In the genomic region with DNA sequence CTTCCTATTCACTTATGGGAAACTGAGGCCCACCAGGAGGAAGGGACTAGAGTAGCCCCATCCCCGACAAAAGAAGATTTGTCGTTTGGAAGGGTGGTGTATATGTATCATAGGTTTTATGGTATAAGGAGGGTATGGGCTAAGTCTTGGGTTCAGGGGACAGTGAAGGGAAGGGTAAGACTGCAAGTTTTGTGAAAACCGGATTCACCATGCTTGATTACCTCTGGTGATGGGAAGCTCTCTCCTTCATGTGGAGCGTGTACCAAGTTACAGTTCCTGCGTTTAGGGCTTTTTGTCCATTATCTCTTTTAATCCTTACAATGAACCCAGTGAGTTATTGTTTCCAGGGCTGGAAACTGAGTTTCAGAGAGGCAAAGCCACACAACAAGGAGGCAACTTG, we compare ENCODE assay signal across 18 cellular contexts. TPM values are rescaled to one million over a fixed set of nuclear protein-coding genes. Genes with fewer than 3 reads are reported as not detected.
DNase-seq lines count a peak whose midpoint lies in the region; ATAC-seq and TF ChIP-seq lines count a peak whose summit lies in the region.
"Had no signal": no experiment of that assay in that cellular context is flagged by ENCODE, and none has a peak within 500 bp of the region (broad histone marks: within the 10 kb centered on the region; RNA-seq: fewer than 3 reads in every experiment).

No MANE protein-coding gene starts in this region.

- H3K27ac ChIP-seq in left lung: peak overlapping the region in 1 of 2 donors; percentile 98
- H3K27ac ChIP-seq: epithelial cell of prostate had no signal

- TF ChIP-seq CTCF in activated B cell treated with CpG ODN at 0.5 μM for 24 hours (IDR thresholded peaks at IDR 0.05) (no peak), left lung (IDR thresholded peaks at IDR 0.05) (no peak)

- CTCF ChIA-PET in activated B cell treated with CpG ODN at 0.5 μM for 24 hours (lab: Charles Lee): interaction anchor here (1.6 to 1.8 kb wide), 2 partner anchors 12 to 26 kb away, joined by 5 read pairs; no protein-coding TSS in a partner anchor

- intact Hi-C loops in activated B cell treated with CpG ODN at 0.5 μM for 24 hours (cut with micrococcal nuclease): no loop called here
- intact Hi-C loops in left lung (cut with DNase I): no loop called here

- DNase-seq in activated T-cell treated with anti-CD3 and anti-CD28 coated beads, Interleukin-2, amount 50 U/mL, for 72 hours: no peak
- DNase-seq in activated T-cell treated with anti-CD3 and anti-CD28 coated beads, Interleukin-2, amount 50 U/mL, for 1 hour: no peak
- DNase-seq in activated B cell treated with CpG ODN at 0.5 μM for 24 hours (no peak), immature natural killer cell (no peak), COLO668 (lab: John Stamatoyannopoulos, UW; ENCODE audit: unreplicated experiment) (no peak), left lung (no peak)
- no peak for DNase-seq in stimulated activated naive CD8-positive, alpha-beta T cell treated with anti-CD3 and anti-CD28 coated beads, Interleukin-15, amount 100 ng/mL, for 72 hours
- DNase-seq in stimulated activated CD4-positive, alpha-beta T cell treated with anti-CD3 and anti-CD28 coated beads, Interleukin-12 subunit alpha, Interleukin-12 subunit beta, amount 100 ng/mL, for 4 hours: no peak
- DNase-seq: caudate nucleus, DMS53, heart right ventricle, NCI-H2029, NCI-H82, nucleus accumbens, SHP77 had no signal

- ATAC-seq in activated T-cell treated with anti-CD3 and anti-CD28 coated beads, Interleukin-2, amount 50 U/mL, for 72 hours (replicated peaks in 1 of 2): no peak
- ATAC-seq in activated B cell treated with CpG ODN at 0.5 μM for 24 hours (ENCODE audit: low read depth) (no peak), left lung (no peak)
- ATAC-seq in stimulated activated naive CD8-positive, alpha-beta T cell treated with anti-CD3 and anti-CD28 coated beads, Interleukin-15, amount 100 ng/mL, for 72 hours: no peak
- ATAC-seq: heart right ventricle, left lobe of liver had no signal

- peaks cover 0 to 15% of the 10 kb centered on the region in 2 donors for H3K36me3 ChIP-seq in left lung
- H3K36me3 ChIP-seq: vagina had no signal

- H3K4me3 ChIP-seq in left lung: peak overlapping the region in 1 of 2 donors; percentile 100
- H3K4me3 ChIP-seq: vagina had no signal

- POLR2A ChIA-PET in activated B cell treated with CpG ODN at 0.5 μM for 24 hours (lab: Charles Lee): interaction anchor here (0.7 kb wide), 2 partner anchors 47 to 66 kb away, joined by 4 to 5 read pairs; no protein-coding TSS in a partner anchor

- peaks cover 5 to 6% of the 10 kb centered on the region in 2 donors for H3K36me3 Mint-ChIP-seq in activated T-cell treated with anti-CD3 and anti-CD28 coated beads, Interleukin-2, amount 50 U/mL, for 72 hours (ENCODE audit: insufficient read depth in 2 of 2)
- H3K36me3 Mint-ChIP-seq in activated B cell treated with CpG ODN at 0.5 μM for 24 hours (ENCODE audit: low read depth) (peaks cover 36% of the 10 kb centered on the region), immature natural killer cell (no peaks in the 10 kb centered on the region)

- no peaks in the 10 kb centered on the region for H3K9me3 ChIP-seq in left lung
- H3K9me3 ChIP-seq: heart right ventricle, vagina had no signal

- no peaks in the 10 kb centered on the region for H3K27me3 ChIP-seq in left lung
- H3K27me3 ChIP-seq: heart right ventricle, vagina had no signal

- peak overlapping the region; percentile 83 for H3K27ac Mint-ChIP-seq in activated T-cell treated with anti-CD3 and anti-CD28 coated beads, Interleukin-2, amount 50 U/mL, for 72 hours
- H3K27ac Mint-ChIP-seq in activated B cell treated with CpG ODN at 0.5 μM for 24 hours (peak overlapping the region; percentile 70), immature natural killer cell (peak overlapping the region; percentile 76 to 95 (median 84))
- peak overlapping the region in 1 of 2 donors; percentile 25 for H3K27ac Mint-ChIP-seq in stimulated activated naive CD8-positive, alpha-beta T cell treated with anti-CD3 and anti-CD28 coated beads, Interleukin-15, amount 100 ng/mL, for 72 hours

- H3K27me3 Mint-ChIP-seq in activated T-cell treated with anti-CD3 and anti-CD28 coated beads, Interleukin-2, amount 50 U/mL, for 72 hours (ENCODE audit: low read depth): no peaks in the 10 kb centered on the region
- no peaks in the 10 kb centered on the region for H3K27me3 Mint-ChIP-seq in activated B cell treated with CpG ODN at 0.5 μM for 24 hours
- peaks cover 10 to 19% (median 10%) of the 10 kb centered on the region in 3 donors for H3K27me3 Mint-ChIP-seq in immature natural killer cell (ENCODE audit: low read depth in 3 of 3)
- no peaks in the 10 kb centered on the region for H3K27me3 Mint-ChIP-seq in stimulated activated naive CD8-positive, alpha-beta T cell treated with anti-CD3 and anti-CD28 coated beads, Interleukin-15, amount 100 ng/mL, for 72 hours

- H3K9me3 Mint-ChIP-seq in activated T-cell treated with anti-CD3 and anti-CD28 coated beads, Interleukin-2, amount 50 U/mL, for 72 hours: no peaks in the 10 kb centered on the region
- H3K9me3 Mint-ChIP-seq in activated B cell treated with CpG ODN at 0.5 μM for 24 hours (no peaks in the 10 kb centered on the region), immature natural killer cell (no peaks in the 10 kb centered on the region)
- no peaks in the 10 kb centered on the region for H3K9me3 Mint-ChIP-seq in stimulated activated naive CD8-positive, alpha-beta T cell treated with anti-CD3 and anti-CD28 coated beads, Interleukin-15, amount 100 ng/mL, for 72 hours

- H3K4me3 Mint-ChIP-seq in activated T-cell treated with anti-CD3 and anti-CD28 coated beads, Interleukin-2, amount 50 U/mL, for 72 hours: peak overlapping the region; percentile 32 to 66
- peak overlapping the region; percentile 57 for H3K4me3 Mint-ChIP-seq in activated B cell treated with CpG ODN at 0.5 μM for 24 hours
- H3K4me3 Mint-ChIP-seq in immature natural killer cell: peak overlapping the region; percentile 57 to 99 (median 61)
- H3K4me3 Mint-ChIP-seq in stimulated activated naive CD8-positive, alpha-beta T cell treated with anti-CD3 and anti-CD28 coated beads, Interleukin-15, amount 100 ng/mL, for 72 hours: peak overlapping the region; percentile 24 to 35

- H3K4me1 ChIP-seq in left lung: peaks cover 29 to 69% of the 10 kb centered on the region in 2 donors

- H3K4me1 Mint-ChIP-seq in activated T-cell treated with anti-CD3 and anti-CD28 coated beads, Interleukin-2, amount 50 U/mL, for 72 hours (ENCODE audit: low read depth): peaks cover 65% of the 10 kb centered on the region
- H3K4me1 Mint-ChIP-seq in activated B cell treated with CpG ODN at 0.5 μM for 24 hours (peaks cover 72% of the 10 kb centered on the region), immature natural killer cell (peaks cover 68 to 72% of the 10 kb centered on the region in 2 donors)
- H3K4me1 Mint-ChIP-seq in stimulated activated naive CD8-positive, alpha-beta T cell treated with anti-CD3 and anti-CD28 coated beads, Interleukin-15, amount 100 ng/mL, for 72 hours: peaks cover 72% of the 10 kb centered on the region

RNA-seq across cellular contexts. Expression of gene VASP, which starts 3.8 kb away (rescaled TPM):
- 100 to 1,000 TPM; 120 to 133 TPM for total RNA-seq in activated T-cell treated with anti-CD3 and anti-CD28 coated beads, Interleukin-2, amount 50 U/mL, for 72 hours
- 294 and 300 TPM in 2 replicates for total RNA-seq in activated B cell treated with CpG ODN at 0.5 μM for 24 hours
- polyA plus RNA-seq in immature natural killer cell: 100 to 1,000 TPM in 1 of 3 donors, 10 to 100 TPM in 2; 91.2 to 126 (median 93.4) TPM
- 100 to 1,000 TPM; 109 to 220 TPM for total RNA-seq in left lung

RNA-seq across cellular contexts. Expression of gene PPM1N, which starts 12.8 kb away (rescaled TPM):
- 1 to 10 TPM; 6.7 to 6.8 TPM for total RNA-seq in activated T-cell treated with anti-CD3 and anti-CD28 coated beads, Interleukin-2, amount 50 U/mL, for 72 hours
- total RNA-seq in activated B cell treated with CpG ODN at 0.5 μM for 24 hours: 0.80 and 1.4 TPM in 2 replicates
- polyA plus RNA-seq in immature natural killer cell: 1 to 10 TPM; 3.9 to 5.7 (median 4.0) TPM
- total RNA-seq in left lung: 1 to 10 TPM in 1 of 2 donors, under 1 TPM in 1; 0.47 to 2.1 TPM

RNA-seq across cellular contexts. Expression of gene RTN2, which starts 14.2 kb away (rescaled TPM):
- total RNA-seq in activated T-cell treated with anti-CD3 and anti-CD28 coated beads, Interleukin-2, amount 50 U/mL, for 72 hours: 1 to 10 TPM; 4.1 to 4.9 TPM
- total RNA-seq in activated B cell treated with CpG ODN at 0.5 μM for 24 hours: 1.2 and 1.5 TPM in 2 replicates
- under 1 TPM in 2 of 3 donors, not detected in 1; 0.48 to 0.80 TPM for polyA plus RNA-seq in immature natural killer cell
- 10 to 100 TPM in 1 of 2 donors, 1 to 10 TPM in 1; 9.4 to 16.7 TPM for total RNA-seq in left lung

RNA-seq across cellular contexts. Expression of gene FOSB, which starts 43.3 kb away (rescaled TPM):
- 10 to 100 TPM; 20.3 to 24.6 TPM for total RNA-seq in activated T-cell treated with anti-CD3 and anti-CD28 coated beads, Interleukin-2, amount 50 U/mL, for 72 hours
- total RNA-seq in activated B cell treated with CpG ODN at 0.5 μM for 24 hours (16.8 and 20.4 TPM in 2 replicates), left lung (10 to 100 TPM in 1 of 2 donors, 1 to 10 TPM in 1; 7.1 to 20.4 TPM)
- polyA plus RNA-seq in immature natural killer cell: 10 to 100 TPM; 11.6 to 30.1 (median 11.6) TPM
